22 cellular contexts compared by ENCODE assay signal in genomic region chr21:14451520-14451919, GRCh38.
A peak's percentile ranks its signal among the peaks of the same experiment; 100 is the strongest.
DNase-seq lines count a peak whose midpoint lies in the region; ATAC-seq and TF ChIP-seq lines count a peak whose summit lies in the region.
"Had no signal": no experiment of that assay in that cellular context is flagged by ENCODE, and none has a peak within 500 bp of the region (broad histone marks: within the 10 kb centered on the region; RNA-seq: fewer than 3 reads in every experiment).

No MANE protein-coding gene starts in this region.

- CTCF ChIA-PET in activated CD8-positive, alpha-beta T cell treated with anti-CD3 and anti-CD28 coated beads, Interleukin-2, amount 10 ng/mL, durations not matched to agents 7 days and 5 days (lab: Charles Lee), result interaction anchor here (2.2 kb wide), 1 partner anchor 286 kb away, joined by 10 read pairs; no protein-coding TSS in a partner anchor

- no peaks in the 10 kb centered on the region for H3K27me3 Mint-ChIP-seq in natural killer cell treated with Interleukin-12 subunit alpha and Interleukin-12 subunit beta and Interleukin-15 and Interleukin-18, amount 100 ng/mL, for 72 hours
- H3K27me3 Mint-ChIP-seq in natural killer cell (ENCODE audit: low read depth in 2 of 2), result no peaks in the 10 kb centered on the region
- no peaks in the 10 kb centered on the region for H3K27me3 Mint-ChIP-seq in activated CD8-positive, alpha-beta T cell treated with anti-CD3 and anti-CD28 coated beads, Interleukin-2, amount 10 ng/mL, durations not matched to agents 7 days and 5 days (ENCODE audit: low read depth)
- H3K27me3 Mint-ChIP-seq: CD4-positive, alpha-beta T cell had no signal

- no peaks in the 10 kb centered on the region for H3K36me3 Mint-ChIP-seq in natural killer cell treated with Interleukin-12 subunit alpha and Interleukin-12 subunit beta and Interleukin-15 and Interleukin-18, amount 100 ng/mL, for 72 hours
- H3K36me3 Mint-ChIP-seq in natural killer cell, result no peaks in the 10 kb centered on the region
- peaks cover 15% of the 10 kb centered on the region for H3K36me3 Mint-ChIP-seq in activated CD8-positive, alpha-beta T cell treated with anti-CD3 and anti-CD28 coated beads, Interleukin-2, amount 10 ng/mL, durations not matched to agents 7 days and 5 days (ENCODE audit: low read depth)

- POLR2A ChIA-PET in activated CD8-positive, alpha-beta T cell treated with anti-CD3 and anti-CD28 coated beads, Interleukin-2, amount 10 ng/mL, durations not matched to agents 7 days and 5 days (lab: Charles Lee), result no interaction called here

- intact Hi-C loops in natural killer cell (cut with micrococcal nuclease), result no loop called here

- peaks cover 37 to 41% of the 10 kb centered on the region in 2 donors for H3K4me1 Mint-ChIP-seq in natural killer cell treated with Interleukin-12 subunit alpha and Interleukin-12 subunit beta and Interleukin-15 and Interleukin-18, amount 100 ng/mL, for 72 hours (ENCODE audit: low read depth in 2 of 2)
- H3K4me1 Mint-ChIP-seq in natural killer cell, result peaks cover 8 to 9% of the 10 kb centered on the region in 2 donors
- H3K4me1 Mint-ChIP-seq in activated CD8-positive, alpha-beta T cell treated with anti-CD3 and anti-CD28 coated beads, Interleukin-2, amount 10 ng/mL, durations not matched to agents 7 days and 5 days (ENCODE audit: low read depth), result peaks cover 57% of the 10 kb centered on the region

- peak overlapping the region; percentile 23 for H3K4me3 Mint-ChIP-seq in natural killer cell treated with Interleukin-12 subunit alpha and Interleukin-12 subunit beta and Interleukin-15 and Interleukin-18, amount 100 ng/mL, for 72 hours
- H3K4me3 Mint-ChIP-seq in natural killer cell, result no peak overlapping the region
- H3K4me3 Mint-ChIP-seq in activated CD8-positive, alpha-beta T cell treated with anti-CD3 and anti-CD28 coated beads, Interleukin-2, amount 10 ng/mL, durations not matched to agents 7 days and 5 days, result no peak overlapping the region
- H3K4me3 Mint-ChIP-seq: CD4-positive, alpha-beta T cell; nephron; T-helper 17 cell had no signal

- TF ChIP-seq CTCF in natural killer cell (IDR thresholded peaks at IDR 0.05), result no peak

- H3K9me3 Mint-ChIP-seq in natural killer cell treated with Interleukin-12 subunit alpha and Interleukin-12 subunit beta and Interleukin-15 and Interleukin-18, amount 100 ng/mL, for 72 hours, result no peaks in the 10 kb centered on the region
- H3K9me3 Mint-ChIP-seq in natural killer cell, result no peaks in the 10 kb centered on the region
- H3K9me3 Mint-ChIP-seq in activated CD8-positive, alpha-beta T cell treated with anti-CD3 and anti-CD28 coated beads, Interleukin-2, amount 10 ng/mL, durations not matched to agents 7 days and 5 days (ENCODE audit: insufficient read depth), result peaks cover 3% of the 10 kb centered on the region
- H3K9me3 Mint-ChIP-seq: CD4-positive, alpha-beta T cell; nephron had no signal

- DNase-seq in natural killer cell treated with Interleukin-12 subunit alpha and Interleukin-12 subunit beta and Interleukin-15 and Interleukin-18, amount 100 ng/mL, for 72 hours (ENCODE audit: low spot score), result no peak
- DNase-seq in natural killer cell, result no peak
- DNase-seq in activated CD8-positive, alpha-beta T cell treated with anti-CD3 and anti-CD28 coated beads, Interleukin-2, amount 10 ng/mL, durations not matched to agents 7 days and 5 days, result no peak
- peak; percentile 0 for DNase-seq in iris pigment epithelial cell (ENCODE audit: low read depth)
- DNase-seq in amniotic stem cell (lab: John Stamatoyannopoulos, UW), result no peak
- DNase-seq in occipital lobe (lab: John Stamatoyannopoulos, UW), result no peak
- DNase-seq: activated CD4-positive, alpha-beta T cell treated with anti-CD3 and anti-CD28 coated beads for 1 hour; activated naive CD4-positive, alpha-beta T cell treated with anti-CD3 and anti-CD28 coated beads, Interleukin-2, amount 50 U/mL, for 16 hours; CD4-positive, alpha-beta T cell; H7; KG1; lower lobe of right lung; MG63; mucosa of descending colon; NCI-H1105; NCI-H2029; NCI-H524; NK-92 treated with Interleukin-12 subunit alpha and Interleukin-12 subunit beta, amount 100 ng/mL, for 24 hours; stomach; T-helper 17 cell had no signal

- H3K27ac Mint-ChIP-seq in natural killer cell treated with Interleukin-12 subunit alpha and Interleukin-12 subunit beta and Interleukin-15 and Interleukin-18, amount 100 ng/mL, for 72 hours, result peak overlapping the region; percentile 88 to 94
- H3K27ac Mint-ChIP-seq in natural killer cell, result no peak overlapping the region
- peak overlapping the region; percentile 1 for H3K27ac Mint-ChIP-seq in activated CD8-positive, alpha-beta T cell treated with anti-CD3 and anti-CD28 coated beads, Interleukin-2, amount 10 ng/mL, durations not matched to agents 7 days and 5 days
- H3K27ac Mint-ChIP-seq: CD4-positive, alpha-beta T cell; T-helper 17 cell had no signal

- ATAC-seq in natural killer cell treated with Interleukin-12 subunit alpha and Interleukin-12 subunit beta and Interleukin-15 and Interleukin-18, amount 100 ng/mL, for 72 hours, result peak in 1 of 2 donors; percentile 47
- no peak for ATAC-seq in natural killer cell
- ATAC-seq in activated CD8-positive, alpha-beta T cell treated with anti-CD3 and anti-CD28 coated beads, Interleukin-2, amount 10 ng/mL, durations not matched to agents 7 days and 5 days, result no peak
- no peak for ATAC-seq in GM18498 (IDR thresholded peaks at IDR 0.05; ENCODE audit: unreplicated experiment)
- ATAC-seq: lower lobe of right lung, mucosa of descending colon, T-helper 17 cell had no signal

Comparison
In these comparisons a context has a peak if more than half of its experiments do, and no peak if none do; other contexts are left out.
1. H3K27ac Mint-ChIP-seq: peak in natural killer cell treated with Interleukin-12 subunit alpha and Interleukin-12 subunit beta and Interleukin-15 and Interleukin-18, amount 100 ng/mL, for 72 hours (2 of 2) and activated CD8-positive, alpha-beta T cell treated with anti-CD3 and anti-CD28 coated beads, Interleukin-2, amount 10 ng/mL, durations not matched to agents 7 days and 5 days (single experiment); none in natural killer cell (0 of 2).